Comparison of ENCODE assay signal across 8 cellular contexts in the genomic region with DNA sequence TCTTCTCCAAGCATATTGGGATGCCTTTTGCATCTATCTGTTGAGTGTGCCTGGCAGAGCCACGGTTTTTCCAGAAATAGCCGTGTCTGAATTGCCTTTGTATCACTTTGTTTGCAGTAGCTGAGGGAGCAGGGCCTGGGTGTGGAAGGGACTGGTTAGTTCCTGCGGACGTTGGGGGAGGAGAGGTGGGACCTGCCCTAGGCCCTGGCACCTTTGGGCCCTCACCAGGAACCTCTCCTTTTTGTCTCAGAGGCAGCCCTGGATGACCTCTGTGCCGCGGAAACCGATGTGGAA. TPM values are rescaled to one million over a fixed set of nuclear protein-coding genes. Genes with fewer than 3 reads are reported as not detected.
DNase-seq lines count a peak whose midpoint lies in the region; ATAC-seq lines count a peak whose summit lies in the region.

No MANE protein-coding gene starts in this region.

- H3K36me3 Mint-ChIP-seq in activated naive CD4-positive, alpha-beta T cell treated with anti-CD3 and anti-CD28 coated beads, Interleukin-2, amount 50 U/mL, for 72 hours: peaks cover 19 to 35% of the 10 kb centered on the region in 2 donors

- peak overlapping the region; percentile 96 to 98 for H3K27ac Mint-ChIP-seq in activated naive CD4-positive, alpha-beta T cell treated with anti-CD3 and anti-CD28 coated beads, Interleukin-2, amount 50 U/mL, for 72 hours

- H3K4me3 ChIP-seq in stomach smooth muscle (ENCODE audit: low read length in 2 of 2): peak overlapping the region; percentile 68 to 79

- H3K9me3 Mint-ChIP-seq in activated naive CD4-positive, alpha-beta T cell treated with anti-CD3 and anti-CD28 coated beads, Interleukin-2, amount 50 U/mL, for 72 hours: no peaks in the 10 kb centered on the region

- H3K27ac ChIP-seq in layer of hippocampus (ENCODE audit: low read depth, low read length) (peak overlapping the region; percentile 100), stomach smooth muscle (ENCODE audit: low read length) (peak overlapping the region; percentile 98)

- H3K4me1 ChIP-seq in stomach smooth muscle (ENCODE audit: control insufficient read depth, insufficient read depth, low read length): peaks cover 54% of the 10 kb centered on the region

- H3K9ac ChIP-seq in stomach smooth muscle (ENCODE audit: low read length in 2 of 2): peak overlapping the region; percentile 89 to 95

- ATAC-seq in activated naive CD4-positive, alpha-beta T cell treated with anti-CD3 and anti-CD28 coated beads, Interleukin-2, amount 50 U/mL, for 72 hours: no peak
- no peak for ATAC-seq in HG02852 (IDR thresholded peaks at IDR 0.05; ENCODE audit: unreplicated experiment)

- no peaks in the 10 kb centered on the region for H3K9me3 ChIP-seq in stomach smooth muscle (ENCODE audit: control insufficient read depth in 2 of 2, low read length in 2 of 2)

- peak; percentile 71 for DNase-seq in NCI-H2029 (lab: John Stamatoyannopoulos, UW)
- no peak for DNase-seq in NCI-H2029 treated with DMSO at 0.1 percent for 48 hours (lab: John Stamatoyannopoulos, UW)
- no peak for DNase-seq in activated naive CD4-positive, alpha-beta T cell treated with anti-CD3 and anti-CD28 coated beads, Interleukin-2, amount 50 U/mL, for 72 hours (ENCODE audit: low spot score in 2 of 2)
- no peak for DNase-seq in cortex of kidney (lab: John Stamatoyannopoulos, UW)
- DNase-seq in dedifferentiated amniotic fluid mesenchymal stem cell (ENCODE audit: extremely low spot score): no peak

- peaks cover 33 to 36% of the 10 kb centered on the region in 2 donors for H3K36me3 ChIP-seq in stomach smooth muscle (ENCODE audit: control insufficient read depth in 2 of 2, insufficient read depth in 2 of 2, low read length in 2 of 2)

- H3K27me3 ChIP-seq in layer of hippocampus (ENCODE audit: control insufficient read depth, insufficient read depth, low read length) (no peaks in the 10 kb centered on the region), stomach smooth muscle (ENCODE audit: control insufficient read depth in 1 of 2, insufficient read depth in 2 of 2, low read length in 2 of 2) (no peaks in the 10 kb centered on the region)

RNA-seq across cellular contexts. Expression of a gene that starts 18.6 kb away (rescaled TPM):
- total RNA-seq in activated naive CD4-positive, alpha-beta T cell treated with anti-CD3 and anti-CD28 coated beads, Interleukin-2, amount 50 U/mL, for 72 hours: 10 to 100 TPM; 10.1 to 15.9 TPM

RNA-seq across cellular contexts. Expression of a gene that starts 25.1 kb away (rescaled TPM):
- total RNA-seq in activated naive CD4-positive, alpha-beta T cell treated with anti-CD3 and anti-CD28 coated beads, Interleukin-2, amount 50 U/mL, for 72 hours: 100 to 1,000 TPM; 168 to 307 TPM

RNA-seq across cellular contexts. Expression of a gene that starts 25.3 kb away (rescaled TPM):
- 10 to 100 TPM; 21.7 to 27.1 TPM for total RNA-seq in activated naive CD4-positive, alpha-beta T cell treated with anti-CD3 and anti-CD28 coated beads, Interleukin-2, amount 50 U/mL, for 72 hours

RNA-seq across cellular contexts. Expression of a gene that starts 35.3 kb away (rescaled TPM):
- 1 to 10 TPM; 3.0 to 7.3 TPM for total RNA-seq in activated naive CD4-positive, alpha-beta T cell treated with anti-CD3 and anti-CD28 coated beads, Interleukin-2, amount 50 U/mL, for 72 hours

RNA-seq across cellular contexts. Expression of a gene that starts 38.8 kb away (rescaled TPM):
- 10 to 100 TPM; 64.0 to 75.3 TPM for total RNA-seq in activated naive CD4-positive, alpha-beta T cell treated with anti-CD3 and anti-CD28 coated beads, Interleukin-2, amount 50 U/mL, for 72 hours
